Comparison of ENCODE assay signal across 15 cellular contexts in the genomic region with DNA sequence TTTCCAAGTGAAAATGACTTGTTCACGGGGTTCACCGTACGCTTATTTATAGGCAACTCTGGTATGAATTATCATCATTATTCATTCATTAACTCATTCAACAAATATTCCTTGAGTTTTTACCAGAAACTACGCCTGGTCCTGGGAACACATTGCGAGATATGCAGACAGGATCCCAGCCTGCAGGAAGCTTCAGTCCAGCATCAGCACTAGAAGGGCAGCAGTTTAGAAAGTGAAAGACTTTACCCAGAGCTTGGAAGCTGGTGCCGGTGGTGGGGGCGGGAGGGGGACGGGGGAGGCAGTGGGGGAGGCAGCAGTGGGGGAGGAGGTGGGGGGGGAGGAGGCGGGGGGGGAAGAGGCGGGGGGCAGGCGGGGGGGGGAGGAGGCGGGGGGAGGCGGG. TPM values are rescaled to one million over a fixed set of nuclear protein-coding genes. Genes with fewer than 3 reads are reported as not detected.
DNase-seq lines count a peak whose midpoint lies in the region; ATAC-seq and TF ChIP-seq lines count a peak whose summit lies in the region.
"Had no signal": no experiment of that assay in that cellular context is flagged by ENCODE, and none has a peak within 500 bp of the region (broad histone marks: within the 10 kb centered on the region; RNA-seq: fewer than 3 reads in every experiment).

No MANE protein-coding gene starts in this region.

- H3K9me3 ChIP-seq in fibroblast of lung (ENCODE audit: control insufficient read depth, insufficient read depth, low read depth, low read length), result no peaks in the 10 kb centered on the region
- H3K9me3 ChIP-seq: SJCRH30 had no signal

- no peaks in the 10 kb centered on the region for H3K27me3 ChIP-seq in fibroblast of lung (ENCODE audit: control insufficient read depth, insufficient read depth, low read length)
- H3K27me3 ChIP-seq: SJCRH30 had no signal

- H2AFZ ChIP-seq in fibroblast of lung (ENCODE audit: low read length), result no peak overlapping the region

- no peaks in the 10 kb centered on the region for H4K20me1 ChIP-seq in fibroblast of lung (ENCODE audit: control insufficient read depth, extremely low read depth, insufficient read depth, low read length)

- no peak for ATAC-seq in GM21576 (IDR thresholded peaks at IDR 0.05; ENCODE audit: unreplicated experiment)

- in situ Hi-C loops in ACHN (cut with HindIII; ENCODE audit: low pct_ligation_motif_present, low pct_unique_long_range_greater_than_20kb, low sequenced_read_pairs), result no loop called here

- TF ChIP-seq CTCF in fibroblast of lung (conservative IDR thresholded peaks at IDR 0.05 in 1 of 2, IDR thresholded peaks at IDR 0.05 in 1 of 2; ENCODE audit: low read depth in 1 of 2, low read length in 2 of 2), result no peak

- peaks cover 7% of the 10 kb centered on the region for H3K79me2 ChIP-seq in fibroblast of lung (ENCODE audit: control insufficient read depth, insufficient read depth, low read length)

- peak; percentile 49 for DNase-seq in ACHN
- DNase-seq in GM03348 (ENCODE audit: low spot score), result peak; percentile 72
- DNase-seq in OCI-M1 (lab: John Stamatoyannopoulos, UW), result peak; percentile 33
- DNase-seq in fibroblast of lung (ENCODE audit: low read depth in 2 of 2), result peak in 1 of 2 donors; percentile 55
- no peak for DNase-seq in posterior cingulate gyrus
- DNase-seq in activated T-cell treated with anti-CD3 and anti-CD28 coated beads for 4 hours, result no peak
- DNase-seq in NCI-H1105 treated with DMSO at 0.1 percent for 48 hours (lab: John Stamatoyannopoulos, UW), result no peak
- DNase-seq: DMS79; Kasumi-1; NCI-H1105; NCI-H187; NK-92 treated with Interleukin-12 subunit alpha and Interleukin-12 subunit beta, amount 100 ng/mL, for 24 hours had no signal

- H3K4me3 ChIP-seq in fibroblast of lung (replicated peaks in 1 of 4; ENCODE audit: control extremely low read depth in 1 of 4, insufficient read depth in 1 of 4, low read depth in 3 of 4, low read length in 4 of 4), result peak overlapping the region in 1 of 4 experiments; percentile 28

- intact Hi-C loops in posterior cingulate gyrus (cut with DNase I), result no loop called here

- H3K36me3 ChIP-seq in fibroblast of lung (ENCODE audit: control insufficient read depth, insufficient read depth, low read length), result no peaks in the 10 kb centered on the region
- H3K36me3 ChIP-seq: SJCRH30 had no signal

- H3K4me1 ChIP-seq in fibroblast of lung (ENCODE audit: control insufficient read depth, extremely low read depth, insufficient read depth, low read length), result no peaks in the 10 kb centered on the region
- H3K4me1 ChIP-seq: SJCRH30 had no signal

- H3K27ac ChIP-seq in fibroblast of lung (ENCODE audit: insufficient read depth, low read length), result peak overlapping the region; percentile 67
- H3K27ac ChIP-seq: RWPE1, SJCRH30 had no signal

- H3K4me2 ChIP-seq in fibroblast of lung (ENCODE audit: extremely low read depth, insufficient read depth, low read length), result peak overlapping the region; percentile 1

- no peak overlapping the region for H3K9ac ChIP-seq in fibroblast of lung (ENCODE audit: insufficient read depth, low read length)

RNA-seq across cellular contexts. Expression of a gene that starts 55.9 kb away (rescaled TPM):
- 11.3 and 17.2 TPM in 2 replicates for total RNA-seq in fibroblast of lung
- 8.8 and 10.7 TPM in 2 replicates for polyA plus RNA-seq in fibroblast of lung
- polyA plus RNA-seq in fibroblast of lung (2012), result 6.1 and 7.2 TPM in 2 replicates
- polyA minus RNA-seq in fibroblast of lung (ENCODE audit: low replicate concordance), result 6.2 and 8.1 TPM in 2 replicates

Comparison
In these comparisons a context has a peak if more than half of its experiments do, and no peak if none do; other contexts are left out.
1. DNase-seq: peak in ACHN (single experiment), GM03348 (single experiment) and OCI-M1 (single experiment); none in posterior cingulate gyrus (0 of 10), activated T-cell treated with anti-CD3 and anti-CD28 coated beads for 4 hours (single experiment) and NCI-H1105 treated with DMSO at 0.1 percent for 48 hours (single experiment).